ENCODE assay signal across 22 cellular contexts in the genomic region with DNA sequence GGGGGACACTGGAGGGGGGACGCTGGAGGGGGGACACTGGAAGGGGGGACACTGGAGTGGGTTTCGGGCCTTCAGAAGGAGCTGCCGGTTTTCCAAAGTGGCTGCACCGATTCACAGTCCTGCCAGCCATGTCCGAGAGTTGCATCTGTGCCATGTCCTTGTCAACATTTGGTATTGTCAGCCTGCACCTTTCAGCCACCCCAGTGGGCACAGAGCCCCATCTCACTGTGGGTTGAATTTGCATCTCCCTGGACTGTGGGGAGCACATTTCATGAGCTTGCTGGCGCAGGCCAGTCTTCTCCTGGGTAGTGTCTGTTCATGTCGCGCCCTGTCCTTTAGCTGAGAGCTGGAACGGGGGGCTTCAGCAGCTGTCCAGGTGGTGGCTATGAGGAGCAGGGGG.
DNase-seq lines count a peak whose midpoint lies in the region; ATAC-seq, FAIRE-seq and TF ChIP-seq lines count a peak whose summit lies in the region.
"Had no signal": no experiment of that assay in that cellular context is flagged by ENCODE, and none has a peak within 500 bp of the region (broad histone marks: within the 10 kb centered on the region; RNA-seq: fewer than 3 reads in every experiment).

No MANE protein-coding gene starts in this region.

- H3K27ac ChIP-seq in left ventricle myocardium inferior (replicated peaks), result no peak overlapping the region
- no peak overlapping the region for H3K27ac ChIP-seq in right cardiac atrium (ENCODE audit: low read length)
- H3K27ac ChIP-seq in right atrium auricular region, result no peak overlapping the region
- H3K27ac ChIP-seq in kidney (ENCODE audit: low read depth in 2 of 2, low read length in 2 of 2), result no peak overlapping the region
- H3K27ac ChIP-seq in body of pancreas, result no peak overlapping the region
- H3K27ac ChIP-seq: 22Rv1, BLaER1, C4-2B, GM23248 had no signal

- no peak for TF ChIP-seq CTCF in left ventricle myocardium inferior (IDR thresholded peaks at IDR 0.05; ENCODE audit: borderline replicate concordance)
- no peak for TF ChIP-seq CTCF in right atrium auricular region (IDR thresholded peaks at IDR 0.05)
- TF ChIP-seq CTCF in kidney (IDR thresholded peaks at IDR 0.05; ENCODE audit: borderline replicate concordance, extremely low read depth, insufficient read depth), result no peak
- TF ChIP-seq CTCF in body of pancreas (IDR thresholded peaks at IDR 0.05), result no peak

- peaks cover 58% of the 10 kb centered on the region for H3K27me3 ChIP-seq in left ventricle myocardium inferior (ENCODE audit: low read depth)
- no peaks in the 10 kb centered on the region for H3K27me3 ChIP-seq in right cardiac atrium (ENCODE audit: control insufficient read depth, insufficient read depth)
- H3K27me3 ChIP-seq in right atrium auricular region, result no peaks in the 10 kb centered on the region
- no peaks in the 10 kb centered on the region for H3K27me3 ChIP-seq in body of pancreas
- H3K27me3 ChIP-seq: BLaER1 had no signal

- H3K4me3 ChIP-seq in left ventricle myocardium inferior, result no peak overlapping the region
- no peak overlapping the region for H3K4me3 ChIP-seq in right cardiac atrium (ENCODE audit: low read length)
- no peak overlapping the region for H3K4me3 ChIP-seq in right atrium auricular region
- H3K4me3 ChIP-seq in kidney (ENCODE audit: low read length in 2 of 2), result no peak overlapping the region
- H3K4me3 ChIP-seq in body of pancreas, result no peak overlapping the region
- H3K4me3 ChIP-seq: BLaER1, GM23248 had no signal

- no peak for FAIRE-seq in kidney (lab: Jason Lieb, UNC)
- FAIRE-seq: A204.1, G401.6, GM12892, H1 had no signal

- DNase-seq in Right ventricle myocardium inferior (ENCODE audit: missing footprints), result peak; percentile 22
- no peak for DNase-seq in left ventricle myocardium inferior
- DNase-seq in right cardiac atrium, result peak in 2 of 3 donors; percentile 5 to 11
- DNase-seq in right atrium auricular region (ENCODE audit: low spot score), result no peak
- DNase-seq in kidney, result peak; percentile 34
- DNase-seq in mucosa of gallbladder (ENCODE audit: low spot score), result no peak
- DNase-seq in body of pancreas, result no peak
- DNase-seq: Caco-2; CD4-positive, CD25-positive, alpha-beta regulatory T cell; CD8-positive, alpha-beta T cell; DMS153; DND-41; GM23248; H7; HCEC 1CT had no signal

- H3K4me1 ChIP-seq in left ventricle myocardium inferior (no peaks in the 10 kb centered on the region), right cardiac atrium (ENCODE audit: control insufficient read depth, insufficient read depth, low read length) (no peaks in the 10 kb centered on the region), right atrium auricular region (no peaks in the 10 kb centered on the region), kidney (ENCODE audit: control insufficient read depth in 1 of 2, insufficient read depth in 1 of 2, low read depth in 1 of 2, low read length in 2 of 2) (no peaks in the 10 kb centered on the region), body of pancreas (no peaks in the 10 kb centered on the region)
- H3K4me1 ChIP-seq: Caco-2 had no signal

- TF ChIP-seq POLR2A in body of pancreas (IDR thresholded peaks at IDR 0.05), result no peak

- no peaks in the 10 kb centered on the region for H3K36me3 ChIP-seq in left ventricle myocardium inferior
- no peaks in the 10 kb centered on the region for H3K36me3 ChIP-seq in right atrium auricular region
- H3K36me3 ChIP-seq in kidney (ENCODE audit: control insufficient read depth in 1 of 2, insufficient read depth in 2 of 2, low read length in 2 of 2), result no peaks in the 10 kb centered on the region
- no peaks in the 10 kb centered on the region for H3K36me3 ChIP-seq in body of pancreas (replicated peaks in 1 of 2; ENCODE audit: insufficient read depth in 1 of 2, low read depth in 2 of 2)
- H3K36me3 ChIP-seq: BLaER1 had no signal

- intact Hi-C loops in Right ventricle myocardium inferior (cut with DNase I), result no loop called here
- intact Hi-C loops in left ventricle myocardium inferior (cut with micrococcal nuclease), result no loop called here
- intact Hi-C loops in right cardiac atrium (cut with DNase I), result no loop called here
- intact Hi-C loops in kidney (cut with DNase I), result no loop called here
- intact Hi-C loops in body of pancreas (cut with DNase I), result no loop called here

- no peak overlapping the region for H3K9ac ChIP-seq in kidney (ENCODE audit: low read length in 2 of 2)
- H3K9ac ChIP-seq: BLaER1, GM23248 had no signal

- H3K9me3 ChIP-seq in left ventricle myocardium inferior (replicated peaks) (no peaks in the 10 kb centered on the region), right cardiac atrium (ENCODE audit: control insufficient read depth, low read length) (no peaks in the 10 kb centered on the region), right atrium auricular region (no peaks in the 10 kb centered on the region), kidney (ENCODE audit: control insufficient read depth in 1 of 2, low read length in 2 of 2) (no peaks in the 10 kb centered on the region), body of pancreas (no peaks in the 10 kb centered on the region)
- H3K9me3 ChIP-seq: BLaER1, Caco-2 had no signal

- ATAC-seq in Right ventricle myocardium inferior, result no peak
- ATAC-seq in right cardiac atrium, result no peak
- no peak for ATAC-seq in body of pancreas
- ATAC-seq: CD8-positive, alpha-beta T cell had no signal

- WGBS in right cardiac atrium, result 67% methylated on average over 9 of the region's 9 CpGs
- WGBS in body of pancreas, 2 donors, result 68 to 86% methylated on average over 4 to 9 of the region's 9 CpGs

Comparison
In these comparisons a context has a peak if more than half of its experiments do, and no peak if none do; other contexts are left out.
1. DNase-seq: peak in Right ventricle myocardium inferior (single experiment), right cardiac atrium (2 of 3) and kidney (single experiment); none in left ventricle myocardium inferior (single experiment), right atrium auricular region (single experiment), mucosa of gallbladder (single experiment) and body of pancreas (0 of 4).